In the genomic region with DNA sequence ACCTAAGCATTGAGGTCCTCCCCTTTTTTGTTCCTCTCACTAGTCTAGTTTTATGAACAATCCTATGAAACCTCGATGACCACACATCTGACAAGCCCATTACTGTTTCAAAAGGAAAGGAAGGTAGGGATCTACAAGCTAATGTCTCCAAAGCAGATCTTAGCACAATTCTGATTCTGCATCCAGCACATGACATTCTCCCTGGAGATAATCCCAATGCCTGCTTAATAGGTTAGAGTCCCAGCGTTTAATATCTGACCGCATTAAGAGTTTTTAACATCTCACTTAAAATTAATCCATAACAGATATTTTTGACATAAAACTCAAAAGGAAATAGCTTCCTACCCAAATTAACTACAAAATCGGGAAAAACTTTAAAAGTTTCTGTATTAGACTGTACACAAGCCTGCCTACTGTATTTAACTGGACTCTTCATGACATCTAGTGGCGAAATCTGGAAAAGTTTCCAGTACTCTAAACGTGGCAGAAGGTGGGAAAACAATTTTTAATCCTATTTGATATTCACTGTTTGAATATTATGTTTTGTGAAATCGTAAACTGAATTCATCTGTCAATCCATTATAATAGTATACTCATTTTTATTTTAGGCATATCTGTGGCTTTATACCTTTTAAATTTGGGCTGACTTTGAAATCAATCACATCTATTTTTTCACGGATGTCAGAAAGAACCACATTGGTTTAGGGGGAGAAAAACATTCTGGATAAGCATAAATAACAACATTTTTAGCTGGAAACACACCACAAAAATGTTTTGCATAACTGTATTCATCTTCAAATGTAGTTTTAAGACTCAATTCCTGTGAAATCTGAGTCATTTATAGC, we compare ENCODE assay signal across 8 cellular contexts.
A peak's percentile ranks its signal among the peaks of the same experiment; 100 is the strongest.
DNase-seq lines count a peak whose midpoint lies in the region; FAIRE-seq and TF ChIP-seq lines count a peak whose summit lies in the region.

No MANE protein-coding gene starts in this region.

- intact Hi-C loops in lower leg skin (cut with DNase I; ENCODE audit: low total_unique reads): loop anchor here (10.0 kb wide), 1 partner anchor 1161 kb away; no protein-coding TSS in a partner anchor

- FAIRE-seq in A204.1 (lab: Jason Lieb, UNC) (peak; percentile 95), GM12891 (lab: Jason Lieb, UNC) (peak; percentile 77)

- H3K36me3 Mint-ChIP-seq in nephron (ENCODE audit: low read depth): no peaks in the 10 kb centered on the region

- WGBS in lower leg skin, 2 donors: 28 to 32% methylated on average over 8 of the region's 8 CpGs

- peak overlapping the region in 2 of 3 experiments; percentile 7 to 19 for H3K27ac Mint-ChIP-seq in nephron

- TF ChIP-seq CTCF in epithelial cell of esophagus (IDR thresholded peaks at IDR 0.05; ENCODE audit: insufficient read depth, low read depth, low read length, missing control alignments): peak; percentile 60
- TF ChIP-seq CTCF in nephron (IDR thresholded peaks at IDR 0.05; ENCODE audit: unreplicated experiment in 3 of 3): peak; percentile 74 to 90 (median 78)
- TF ChIP-seq CTCF in lower leg skin (IDR thresholded peaks at IDR 0.05): peak in 1 of 3 donors; percentile 35

- no peak overlapping the region for H3K4me3 ChIP-seq in Jurkat, Clone E6-1 (ENCODE audit: low read length)
- H3K4me3 ChIP-seq in epithelial cell of esophagus (ENCODE audit: low read length): no peak overlapping the region
- no peak overlapping the region for H3K4me3 ChIP-seq in lower leg skin (ENCODE audit: low read depth, poor library complexity, severe bottlenecking)

- no peak for TF ChIP-seq POLR2A in GM12891 (IDR thresholded peaks at IDR 0.05; ENCODE audit: low read depth, low read length)
- no peak for TF ChIP-seq POLR2A in lower leg skin (IDR thresholded peaks at IDR 0.05)

- H3K4me1 Mint-ChIP-seq in nephron: peaks cover 35% of the 10 kb centered on the region

- DNase-seq in GM12891 (ENCODE audit: insufficient read length, low spot score) (peak; percentile 12), OCI-M1 (lab: John Stamatoyannopoulos, UW) (peak; percentile 80), epithelial cell of esophagus (ENCODE audit: low read depth) (peak; percentile 60), lower leg skin (ENCODE audit: low spot score in 2 of 2) (no peak)
- peak; percentile 41 for DNase-seq in Jurkat, Clone E6-1 (ENCODE audit: low read depth, low spot score)
- DNase-seq in activated T-cell treated with anti-CD3 and anti-CD28 coated beads, Interleukin-2, amount 50 U/mL, for 48 hours: no peak

- peaks cover 5% of the 10 kb centered on the region for H3K27me3 Mint-ChIP-seq in nephron (ENCODE audit: low read depth)

- peaks cover 9% of the 10 kb centered on the region for H3K9me3 Mint-ChIP-seq in nephron

- no peak overlapping the region for H3K4me3 Mint-ChIP-seq in nephron

TF ChIP-seq in GM12891, 5 proteins besides CTCF, POLR2A, EP300 and RAD21:
- no peak for TF ChIP-seq SPI1 (IDR thresholded peaks at IDR 0.05; ENCODE audit: low read depth, low read length)
- TF ChIP-seq POLR2AphosphoS5 (IDR thresholded peaks at IDR 0.05; ENCODE audit: low read depth, low read length): no peak
- TF ChIP-seq TAF1 (IDR thresholded peaks at IDR 0.05; ENCODE audit: low read depth, low read length): no peak
- TF ChIP-seq POU2F2 (IDR thresholded peaks at IDR 0.05; ENCODE audit: low read depth, low read length): no peak
- no peak for TF ChIP-seq PAX5 (IDR thresholded peaks at IDR 0.05; ENCODE audit: insufficient read depth, low read length, severe bottlenecking)

Comparison
In these comparisons a context has a peak if more than half of its experiments do, and no peak if none do; other contexts are left out.
1. DNase-seq: peak in GM12891 (single experiment), Jurkat, Clone E6-1 (single experiment), OCI-M1 (single experiment) and epithelial cell of esophagus (single experiment); none in lower leg skin (0 of 2) and activated T-cell treated with anti-CD3 and anti-CD28 coated beads, Interleukin-2, amount 50 U/mL, for 48 hours (0 of 2).